4 cellular contexts compared by ENCODE assay signal in the genomic region with DNA sequence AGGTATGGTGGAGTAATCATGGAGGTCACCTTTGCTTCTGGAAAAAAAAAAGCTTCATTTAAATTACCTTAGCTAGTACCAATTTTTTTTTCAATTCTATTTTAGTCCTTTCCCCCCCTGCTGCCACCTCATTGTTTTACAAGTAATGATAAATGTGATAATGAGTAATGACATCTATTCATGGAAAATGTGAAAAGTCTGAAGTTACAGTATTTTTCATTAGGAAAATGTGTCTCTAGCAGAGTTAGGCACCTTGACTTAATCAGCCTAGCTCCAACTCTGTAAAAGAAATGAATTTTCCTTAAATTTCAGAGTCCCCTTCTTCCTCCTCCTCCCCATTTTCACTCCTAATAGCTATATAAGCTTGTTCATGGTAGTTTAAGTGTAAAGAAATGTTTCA.
"Had no signal": no experiment of that assay in that cellular context is flagged by ENCODE, and none has a peak within 500 bp of the region (broad histone marks: within the 10 kb centered on the region; RNA-seq: fewer than 3 reads in every experiment).

No MANE protein-coding gene starts in this region.

- H3K9me3 Mint-ChIP-seq: H9 had no signal

- ATAC-seq: GM23338 had no signal

- H3K27ac Mint-ChIP-seq: GM23338, H9 had no signal

- H3K4me1 Mint-ChIP-seq: GM23338, H9 had no signal

- DNase-seq: H9, HCEC 1CT, IMR-90 had no signal

- H3K4me3 Mint-ChIP-seq: GM23338, H9 had no signal
